29 cellular contexts compared by ENCODE assay signal in genomic region chrX:154809939-154810665, GRCh38. TPM values are rescaled to one million over a fixed set of nuclear protein-coding genes. Genes with fewer than 3 reads are reported as not detected.
A peak's percentile ranks its signal among the peaks of the same experiment; 100 is the strongest.
DNase-seq lines count a peak whose midpoint lies in the region; ATAC-seq, FAIRE-seq and TF ChIP-seq lines count a peak whose summit lies in the region.
"Had no signal": no experiment of that assay in that cellular context is flagged by ENCODE, and none has a peak within 500 bp of the region (broad histone marks: within the 10 kb centered on the region; RNA-seq: fewer than 3 reads in every experiment).

No MANE protein-coding gene starts in this region.

- no peaks in the 10 kb centered on the region for H3K9me2 ChIP-seq in MM.1S (replicated peaks; ENCODE audit: insufficient read depth, low read length)

- H3K36me3 Mint-ChIP-seq in activated naive CD4-positive, alpha-beta T cell treated with anti-CD3 and anti-CD28 coated beads for 36 hours (ENCODE audit: low read depth): no peaks in the 10 kb centered on the region

- H3F3A ChIP-seq in MM.1S (ENCODE audit: insufficient read depth, low read length): peaks cover 5% of the 10 kb centered on the region; the same call in 1 of the 2 replicates

- H2AFZ ChIP-seq in MM.1S (ENCODE audit: low read length): peak overlapping the region; percentile 54; the same call in 1 of the 2 replicates
- H2AFZ ChIP-seq: hepatocyte had no signal

- H3K79me2 ChIP-seq in MM.1S (ENCODE audit: low read length): 0 out of 2 replicates have a peak, but pooled peaks cover 1% of the 10 kb centered on the region
- H3K79me2 ChIP-seq: hepatocyte had no signal

- no peaks in the 10 kb centered on the region for H3K9me3 Mint-ChIP-seq in activated naive CD4-positive, alpha-beta T cell treated with anti-CD3 and anti-CD28 coated beads for 36 hours
- H3K9me3 Mint-ChIP-seq: activated CD4-positive, alpha-beta T cell treated with anti-CD3 and anti-CD28 coated beads, Interleukin-2, amount 10 ng/mL, durations not matched to agents 7 days and 5 days had no signal

- H3K36me3 ChIP-seq in MM.1S (replicated peaks; ENCODE audit: insufficient read depth, low read length) (no peaks in the 10 kb centered on the region), bronchial epithelial cell (ENCODE audit: control insufficient read depth, insufficient read depth, low read length) (no peaks in the 10 kb centered on the region)
- H3K36me3 ChIP-seq: BLaER1, colonic mucosa, esophagus muscularis mucosa, gastrocnemius medialis, left lung had no signal

- no peaks in the 10 kb centered on the region for H3K9me3 ChIP-seq in MM.1S (replicated peaks; ENCODE audit: insufficient read depth, low read length)
- H3K9me3 ChIP-seq: colonic mucosa, gastrocnemius medialis, left lung had no signal

- peak overlapping the region; percentile 32; the same call in 1 of the 2 replicates for H3K27ac ChIP-seq in MM.1S (ENCODE audit: low read length)
- H3K27ac ChIP-seq: BLaER1, colonic mucosa, esophagus muscularis mucosa, gastrocnemius medialis, hepatocyte, left lung, SK-N-MC had no signal

- no peak for FAIRE-seq in bronchial epithelial cell (lab: Jason Lieb, UNC)
- FAIRE-seq: H54 had no signal

- no peaks in the 10 kb centered on the region for H4K20me1 ChIP-seq in MM.1S (ENCODE audit: insufficient read depth, low read length)
- H4K20me1 ChIP-seq: BLaER1 had no signal

- no peak for ATAC-seq in GM18909 (IDR thresholded peaks at IDR 0.05; ENCODE audit: poor library complexity, unreplicated experiment)
- ATAC-seq: gastrocnemius medialis; left lung; naive thymus-derived CD4-positive, alpha-beta T cell had no signal

- no peak overlapping the region for H3K4me3 Mint-ChIP-seq in activated naive CD4-positive, alpha-beta T cell treated with anti-CD3 and anti-CD28 coated beads for 36 hours
- H3K4me3 Mint-ChIP-seq: activated CD4-positive, alpha-beta T cell treated with anti-CD3 and anti-CD28 coated beads, Interleukin-2, amount 10 ng/mL, durations not matched to agents 7 days and 5 days; naive thymus-derived CD4-positive, alpha-beta T cell; T-helper 1 cell treated with Interleukin-12 subunit alpha and Interleukin-12 subunit beta and Interleukin-4 antibody, amounts not matched to agents 30 μg/mL and 1 μg/mL, for 36 hours had no signal

- no peak overlapping the region for H3K27ac Mint-ChIP-seq in activated naive CD4-positive, alpha-beta T cell treated with anti-CD3 and anti-CD28 coated beads for 36 hours
- H3K27ac Mint-ChIP-seq: activated CD4-positive, alpha-beta T cell treated with anti-CD3 and anti-CD28 coated beads, Interleukin-2, amount 10 ng/mL, durations not matched to agents 7 days and 5 days; naive thymus-derived CD4-positive, alpha-beta T cell; T-helper 1 cell treated with Interleukin-12 subunit alpha and Interleukin-12 subunit beta and Interleukin-4 antibody, amounts not matched to agents 30 μg/mL and 1 μg/mL, for 36 hours had no signal

- CTCF ChIA-PET in activated naive CD4-positive, alpha-beta T cell treated with anti-CD3 and anti-CD28 coated beads for 36 hours (lab: Charles Lee): no interaction called here

- intact Hi-C loops in activated naive CD4-positive, alpha-beta T cell treated with anti-CD3 and anti-CD28 coated beads for 36 hours (cut with micrococcal nuclease): loop anchor here (10.0 kb wide), 1 partner anchor 455 kb away; the partner anchor contains the start of gene RAB39B

- H3K4me1 ChIP-seq in MM.1S (ENCODE audit: low read length): peaks cover 25% of the 10 kb centered on the region
- H3K4me1 ChIP-seq: colonic mucosa, gastrocnemius medialis had no signal

- peak; percentile 5 for DNase-seq in activated naive CD4-positive, alpha-beta T cell treated with anti-CD3 and anti-CD28 coated beads for 36 hours
- DNase-seq in activated naive CD4-positive, alpha-beta T cell treated with Interleukin-2 at 50 U/mL for 16 hours: no peak
- DNase-seq in MM.1S: peak; percentile 63
- peak; percentile 3 for DNase-seq in bronchial epithelial cell (ENCODE audit: low read depth)
- no peak for DNase-seq in NCI-H446 (lab: John Stamatoyannopoulos, UW)
- DNase-seq in NK-92 treated with Interleukin-12 subunit alpha and Interleukin-12 subunit beta, amount 100 ng/mL, for 24 hours (lab: John Stamatoyannopoulos, UW): no peak
- DNase-seq: ACHN; activated CD4-positive, alpha-beta T cell treated with anti-CD3 and anti-CD28 coated beads, Interleukin-2, amount 10 ng/mL, durations not matched to agents 7 days and 5 days; activated effector memory CD4-positive, alpha-beta T cell treated with anti-CD3 and anti-CD28 coated beads, Interleukin-2, amount 50 U/mL, for 16 hours; amniotic stem cell; colonic mucosa; DMS53; gastrocnemius medialis; left lung; naive thymus-derived CD4-positive, alpha-beta T cell; NCI-H1417 treated with DMSO at 0.1 percent for 48 hours; NCI-H2107; NCI-H510A treated with DMSO at 0.1 percent for 48 hours; occipital lobe had no signal

- peak overlapping the region; percentile 30 for H3K4me2 ChIP-seq in MM.1S (ENCODE audit: low read depth, low read length)
- H3K4me2 ChIP-seq: BLaER1, hepatocyte had no signal

- TF ChIP-seq CTCF in MM.1S (IDR thresholded peaks at IDR 0.05; ENCODE audit: low read length) (no peak), bronchial epithelial cell (IDR thresholded peaks at IDR 0.05; ENCODE audit: insufficient read depth, low read length, severe bottlenecking) (no peak)

- peaks cover 2% of the 10 kb centered on the region for H3K4me1 Mint-ChIP-seq in activated naive CD4-positive, alpha-beta T cell treated with anti-CD3 and anti-CD28 coated beads for 36 hours (ENCODE audit: low read depth)

- H3K9ac ChIP-seq in MM.1S (ENCODE audit: low read length): no peak overlapping the region
- H3K9ac ChIP-seq: BLaER1 had no signal

- H3K27me3 ChIP-seq in MM.1S (replicated peaks; ENCODE audit: insufficient read depth, low read length) (no peaks in the 10 kb centered on the region), bronchial epithelial cell (ENCODE audit: control insufficient read depth, insufficient read depth, low read length) (no peaks in the 10 kb centered on the region)
- H3K27me3 ChIP-seq: colonic mucosa, esophagus muscularis mucosa, gastrocnemius medialis, hepatocyte, left lung had no signal

- H3K27me3 Mint-ChIP-seq in activated naive CD4-positive, alpha-beta T cell treated with anti-CD3 and anti-CD28 coated beads for 36 hours (ENCODE audit: low read depth): peaks cover 2% of the 10 kb centered on the region

- H3K4me3 ChIP-seq in MM.1S (ENCODE audit: low read length) (no peak overlapping the region), bronchial epithelial cell (ENCODE audit: low read depth, low read length) (no peak overlapping the region)
- H3K4me3 ChIP-seq: BLaER1, colonic mucosa, esophagus muscularis mucosa, gastrocnemius medialis, hepatocyte, left lung, SK-N-MC had no signal

RNA-seq across cellular contexts. Expression of gene MPP1, which starts 4.8 kb away (rescaled TPM):
- total RNA-seq in activated naive CD4-positive, alpha-beta T cell treated with anti-CD3 and anti-CD28 coated beads for 36 hours: 10 to 100 TPM; 23.9 to 24.3 TPM
- 1.1 and 2.2 TPM in 2 replicates for total RNA-seq in bronchial epithelial cell

RNA-seq across cellular contexts. Expression of gene SMIM9, which starts 24.4 kb away (rescaled TPM):
- total RNA-seq in activated naive CD4-positive, alpha-beta T cell treated with anti-CD3 and anti-CD28 coated beads for 36 hours: not detected
- not detected in 2 replicates for total RNA-seq in bronchial epithelial cell
- total RNA-seq: activated CD4-positive, alpha-beta T cell treated with anti-CD3 and anti-CD28 coated beads, Interleukin-2, amount 10 ng/mL, durations not matched to agents 7 days and 5 days; colonic mucosa; esophagus muscularis mucosa; gastrocnemius medialis; hepatocyte; left lung; naive thymus-derived CD4-positive, alpha-beta T cell; occipital lobe; RPMI7951; skeletal muscle tissue; urinary bladder had no signal

RNA-seq across cellular contexts. Expression of gene DKC1, which starts 47.4 kb away (rescaled TPM):
- 100 to 1,000 TPM; 124 to 127 TPM for total RNA-seq in activated naive CD4-positive, alpha-beta T cell treated with anti-CD3 and anti-CD28 coated beads for 36 hours
- total RNA-seq in bronchial epithelial cell: 62.1 and 91.1 TPM in 2 replicates

RNA-seq across cellular contexts. Expression of gene GAB3, which starts 59.2 kb away (rescaled TPM):
- total RNA-seq in activated naive CD4-positive, alpha-beta T cell treated with anti-CD3 and anti-CD28 coated beads for 36 hours: 1 to 10 TPM; 1.0 to 1.4 TPM
- total RNA-seq in bronchial epithelial cell: under 0.01 and 0.13 TPM in 2 replicates

Comparison
In these comparisons a context has a peak if more than half of its experiments do, and no peak if none do; other contexts are left out.
1. DNase-seq: peak in activated naive CD4-positive, alpha-beta T cell treated with anti-CD3 and anti-CD28 coated beads for 36 hours (single experiment), MM.1S (single experiment) and bronchial epithelial cell (single experiment); none in activated naive CD4-positive, alpha-beta T cell treated with Interleukin-2 at 50 U/mL for 16 hours (single experiment), NCI-H446 (0 of 2) and NK-92 treated with Interleukin-12 subunit alpha and Interleukin-12 subunit beta, amount 100 ng/mL, for 24 hours (single experiment).